26 cellular contexts compared by ENCODE assay signal in genomic region chr3:73773228-73773627, GRCh38.
DNase-seq lines count a peak whose midpoint lies in the region; ATAC-seq, FAIRE-seq and TF ChIP-seq lines count a peak whose summit lies in the region.
"Had no signal": no experiment of that assay in that cellular context is flagged by ENCODE, and none has a peak within 500 bp of the region (broad histone marks: within the 10 kb centered on the region; RNA-seq: fewer than 3 reads in every experiment).

No MANE protein-coding gene starts in this region.

- intact Hi-C loops in Right ventricle myocardium inferior (cut with DNase I) (no loop called here), right cardiac atrium (cut with DNase I) (no loop called here), posterior vena cava (cut with DNase I) (no loop called here), aorta (cut with DNase I) (no loop called here)

- ATAC-seq in Right ventricle myocardium inferior (peak; percentile 64), right cardiac atrium (peak; percentile 73 to 81), aorta (ENCODE audit: low FRiP score) (peak; percentile 23), GM19463 (IDR thresholded peaks at IDR 0.05; ENCODE audit: unreplicated experiment) (no peak)
- ATAC-seq: PC-3 had no signal

- H3K9me3 ChIP-seq in right atrium auricular region = peaks cover 0 to 4% of the 10 kb centered on the region in 2 donors
- H3K9me3 ChIP-seq in right cardiac atrium (ENCODE audit: control insufficient read depth, low read length) = no peaks in the 10 kb centered on the region
- H3K9me3 ChIP-seq in aorta (ENCODE audit: control insufficient read depth, low read length) = no peaks in the 10 kb centered on the region
- H3K9me3 ChIP-seq: BE2C had no signal

- H3K4me1 ChIP-seq in right atrium auricular region = peaks cover 0 to 3% of the 10 kb centered on the region in 2 donors
- no peaks in the 10 kb centered on the region for H3K4me1 ChIP-seq in right cardiac atrium (ENCODE audit: control insufficient read depth, insufficient read depth, low read length)
- H3K4me1 ChIP-seq in aorta (ENCODE audit: control insufficient read depth in 1 of 2, insufficient read depth in 2 of 2, low read length in 2 of 2) = peaks cover 2 to 7% of the 10 kb centered on the region in 2 donors
- H3K4me1 ChIP-seq: BE2C had no signal

- H3K27me3 ChIP-seq in right atrium auricular region (no peaks in the 10 kb centered on the region), right cardiac atrium (ENCODE audit: control insufficient read depth, insufficient read depth) (no peaks in the 10 kb centered on the region), aorta (ENCODE audit: control insufficient read depth in 1 of 2, insufficient read depth in 2 of 2, low read length in 1 of 2) (no peaks in the 10 kb centered on the region)
- H3K27me3 ChIP-seq: BE2C had no signal

- TF ChIP-seq CTCF in right atrium auricular region (IDR thresholded peaks at IDR 0.05) = no peak

- H3K36me3 ChIP-seq in right atrium auricular region (no peaks in the 10 kb centered on the region), aorta (ENCODE audit: control insufficient read depth in 1 of 2, insufficient read depth in 2 of 2, low read length in 1 of 2) (no peaks in the 10 kb centered on the region)
- H3K36me3 ChIP-seq: BE2C had no signal

- WGBS in right cardiac atrium = 41% methylated on average over 2 of the region's 2 CpGs
- WGBS in aorta, 2 donors = 3 to 4% methylated on average over 2 of the region's 2 CpGs

- H3K4me3 ChIP-seq in right atrium auricular region = no peak overlapping the region
- H3K4me3 ChIP-seq in right cardiac atrium (ENCODE audit: low read length) = no peak overlapping the region
- H3K4me3 ChIP-seq in aorta (ENCODE audit: low read length in 2 of 2) = no peak overlapping the region

- H3K27ac ChIP-seq in right atrium auricular region (no peak overlapping the region), right cardiac atrium (ENCODE audit: low read length) (no peak overlapping the region), aorta (ENCODE audit: low read depth in 1 of 2, low read length in 2 of 2) (no peak overlapping the region)

- FAIRE-seq in GM12891 (lab: Jason Lieb, UNC) = no peak
- FAIRE-seq: GM12892, H1 had no signal

- DNase-seq in Right ventricle myocardium inferior (ENCODE audit: missing footprints) (no peak), right atrium auricular region (ENCODE audit: low spot score) (no peak), right cardiac atrium (peak; percentile 30 to 58 (median 31)), posterior vena cava (ENCODE audit: low spot score) (peak; percentile 62), aorta (peak in 1 of 2 donors; percentile 55), GM12891 (ENCODE audit: insufficient read length, low spot score) (no peak), HT-29 (ENCODE audit: low spot score) (no peak)
- DNase-seq: 8988T, ACHN, BE2C, Calu3, DMS79 treated with DMSO at 0.1 percent for 48 hours, GF-D8, HCEC 1CT, KBM-7, MV-4-11, NCI-H1105 treated with DMSO at 0.1 percent for 48 hours, NCI-H146, NCI-H1930, NCI-H2107, NCI-H524, NCI-H774, PC-3 had no signal

- TF ChIP-seq POLR2A in GM12891 (IDR thresholded peaks at IDR 0.05; ENCODE audit: low read depth, low read length) = no peak

TF ChIP-seq in GM12891, 5 proteins besides CTCF, POLR2A, EP300 and RAD21:
- TF ChIP-seq TAF1 (IDR thresholded peaks at IDR 0.05; ENCODE audit: low read depth, low read length) (no peak), PAX5 (IDR thresholded peaks at IDR 0.05; ENCODE audit: insufficient read depth, low read length, severe bottlenecking) (no peak), POU2F2 (IDR thresholded peaks at IDR 0.05; ENCODE audit: low read depth, low read length) (no peak), POLR2AphosphoS5 (IDR thresholded peaks at IDR 0.05; ENCODE audit: low read depth, low read length) (no peak), SPI1 (IDR thresholded peaks at IDR 0.05; ENCODE audit: low read depth, low read length) (no peak)

Comparison
In these comparisons a context has a peak if more than half of its experiments do, and no peak if none do; other contexts are left out.
1. DNase-seq: peak in right cardiac atrium (3 of 3) and posterior vena cava (single experiment); none in Right ventricle myocardium inferior (single experiment), right atrium auricular region (single experiment), GM12891 (single experiment) and HT-29 (single experiment).